8 cellular contexts compared by ENCODE assay signal in genomic region chr1:218344814-218345672, GRCh38. TPM values are rescaled to one million over a fixed set of nuclear protein-coding genes. Genes with fewer than 3 reads are reported as not detected.
DNase-seq lines count a peak whose midpoint lies in the region; ATAC-seq and TF ChIP-seq lines count a peak whose summit lies in the region.

Gene TGFB2, plus strand, starts transcription at chr1:218345336. Its CDS starts 1,366 bp downstream, at chr1:218346702.

- H3K4me1 Mint-ChIP-seq in activated T-helper 17 cell treated with anti-CD3 and anti-CD28 coated beads, Interleukin-2, amount 50 U/mL, for 72 hours, result peaks cover 13% of the 10 kb centered on the region
- H3K4me1 Mint-ChIP-seq in neural crest cell, result peaks cover 34% of the 10 kb centered on the region

- TF ChIP-seq CTCF in neural crest cell (conservative IDR thresholded peaks at IDR 0.05), result no peak

- ATAC-seq in HG02571 (IDR thresholded peaks at IDR 0.05; ENCODE audit: unreplicated experiment), result peak; percentile 57
- peak; percentile 62 for ATAC-seq in activated T-helper 17 cell treated with anti-CD3 and anti-CD28 coated beads, Interleukin-2, amount 50 U/mL, for 72 hours (replicated peaks)

- peaks cover 30% of the 10 kb centered on the region for H3K27me3 Mint-ChIP-seq in activated T-helper 17 cell treated with anti-CD3 and anti-CD28 coated beads, Interleukin-2, amount 50 U/mL, for 72 hours
- H3K27me3 Mint-ChIP-seq in neural crest cell (ENCODE audit: low read depth), result peaks cover 33% of the 10 kb centered on the region

- H3K9me3 Mint-ChIP-seq in activated T-helper 17 cell treated with anti-CD3 and anti-CD28 coated beads, Interleukin-2, amount 50 U/mL, for 72 hours, result no peaks in the 10 kb centered on the region
- no peaks in the 10 kb centered on the region for H3K9me3 Mint-ChIP-seq in neural crest cell

- no peak within 1 kb of the TSS for H3K4me3 Mint-ChIP-seq in activated T-helper 17 cell treated with anti-CD3 and anti-CD28 coated beads, Interleukin-2, amount 50 U/mL, for 72 hours
- H3K4me3 Mint-ChIP-seq in neural crest cell, result no peak within 1 kb of the TSS

- DNase-seq in activated T-cell treated with anti-CD3 and anti-CD28 coated beads, Interleukin-2, amount 50 U/mL, for 1 hour, result peak; percentile 21
- DNase-seq in activated T-cell treated with anti-CD3 and anti-CD28 coated beads for 4 hours (no peak), NAMALWA (ENCODE audit: low spot score) (peak; percentile 46), germinal center (ENCODE audit: low spot score) (peak; percentile 12), neural crest cell (ENCODE audit: low read depth, low spot score) (peak; percentile 12), DMS114 treated with DMSO at 0.1 percent for 48 hours (lab: John Stamatoyannopoulos, UW; ENCODE audit: unreplicated experiment) (no peak)

- no peak within 1 kb of the TSS for H3K27ac Mint-ChIP-seq in activated T-helper 17 cell treated with anti-CD3 and anti-CD28 coated beads, Interleukin-2, amount 50 U/mL, for 72 hours
- H3K27ac Mint-ChIP-seq in neural crest cell (ENCODE audit: unreplicated experiment), result no peak within 1 kb of the TSS

- H3K36me3 Mint-ChIP-seq in activated T-helper 17 cell treated with anti-CD3 and anti-CD28 coated beads, Interleukin-2, amount 50 U/mL, for 72 hours (ENCODE audit: low read depth), result peaks cover 8% of the 10 kb centered on the region
- no peaks in the 10 kb centered on the region for H3K36me3 Mint-ChIP-seq in neural crest cell (ENCODE audit: low read depth)

RNA-seq across cellular contexts. Expression of gene TGFB2, which starts in this region (rescaled TPM):
- total RNA-seq in activated T-helper 17 cell treated with anti-CD3 and anti-CD28 coated beads, Interleukin-2, amount 50 U/mL, for 72 hours, result not detected
- 11.4 and 14.0 TPM in 2 replicates for total RNA-seq in neural crest cell

Comparison
In these comparisons a context has a peak if more than half of its experiments do, and no peak if none do; other contexts are left out.
1. RNA of gene TGFB2 (total RNA-seq): 11.4 to 14.0 TPM in neural crest cell; not detected in activated T-helper 17 cell treated with anti-CD3 and anti-CD28 coated beads, Interleukin-2, amount 50 U/mL, for 72 hours; every median in the first group is over 10 times any median in the second.
2. DNase-seq: peak in activated T-cell treated with anti-CD3 and anti-CD28 coated beads, Interleukin-2, amount 50 U/mL, for 1 hour (single experiment), NAMALWA (single experiment), germinal center (single experiment) and neural crest cell (single experiment); none in activated T-cell treated with anti-CD3 and anti-CD28 coated beads for 4 hours (single experiment) and DMS114 treated with DMSO at 0.1 percent for 48 hours (single experiment).
3. Peak in ATAC-seq in activated T-helper 17 cell treated with anti-CD3 and anti-CD28 coated beads, Interleukin-2, amount 50 U/mL, for 72 hours; RNA of the gene not detected or under 1 TPM.